ENCODE assay signal across 1 cellular context in genomic region chr1:8329439-8329838, GRCh38.
TF ChIP-seq lines count a peak whose summit lies in the region.

No MANE protein-coding gene starts in this region.

TF ChIP-seq in H1, 55 proteins besides CTCF, POLR2A, EP300 and RAD21:
- TF ChIP-seq SRF (IDR thresholded peaks at IDR 0.05; ENCODE audit: low read depth, low read length) (no peak), POU5F1 (IDR thresholded peaks at IDR 0.05; ENCODE audit: low read depth, low read length) (no peak), NANOG (IDR thresholded peaks at IDR 0.05; ENCODE audit: insufficient read depth, low read depth, low read length, poor library complexity, severe bottlenecking) (no peak), RXRA (IDR thresholded peaks at IDR 0.05; ENCODE audit: insufficient read depth, low read depth, low read length) (no peak)
- TF ChIP-seq, protein P1, sequence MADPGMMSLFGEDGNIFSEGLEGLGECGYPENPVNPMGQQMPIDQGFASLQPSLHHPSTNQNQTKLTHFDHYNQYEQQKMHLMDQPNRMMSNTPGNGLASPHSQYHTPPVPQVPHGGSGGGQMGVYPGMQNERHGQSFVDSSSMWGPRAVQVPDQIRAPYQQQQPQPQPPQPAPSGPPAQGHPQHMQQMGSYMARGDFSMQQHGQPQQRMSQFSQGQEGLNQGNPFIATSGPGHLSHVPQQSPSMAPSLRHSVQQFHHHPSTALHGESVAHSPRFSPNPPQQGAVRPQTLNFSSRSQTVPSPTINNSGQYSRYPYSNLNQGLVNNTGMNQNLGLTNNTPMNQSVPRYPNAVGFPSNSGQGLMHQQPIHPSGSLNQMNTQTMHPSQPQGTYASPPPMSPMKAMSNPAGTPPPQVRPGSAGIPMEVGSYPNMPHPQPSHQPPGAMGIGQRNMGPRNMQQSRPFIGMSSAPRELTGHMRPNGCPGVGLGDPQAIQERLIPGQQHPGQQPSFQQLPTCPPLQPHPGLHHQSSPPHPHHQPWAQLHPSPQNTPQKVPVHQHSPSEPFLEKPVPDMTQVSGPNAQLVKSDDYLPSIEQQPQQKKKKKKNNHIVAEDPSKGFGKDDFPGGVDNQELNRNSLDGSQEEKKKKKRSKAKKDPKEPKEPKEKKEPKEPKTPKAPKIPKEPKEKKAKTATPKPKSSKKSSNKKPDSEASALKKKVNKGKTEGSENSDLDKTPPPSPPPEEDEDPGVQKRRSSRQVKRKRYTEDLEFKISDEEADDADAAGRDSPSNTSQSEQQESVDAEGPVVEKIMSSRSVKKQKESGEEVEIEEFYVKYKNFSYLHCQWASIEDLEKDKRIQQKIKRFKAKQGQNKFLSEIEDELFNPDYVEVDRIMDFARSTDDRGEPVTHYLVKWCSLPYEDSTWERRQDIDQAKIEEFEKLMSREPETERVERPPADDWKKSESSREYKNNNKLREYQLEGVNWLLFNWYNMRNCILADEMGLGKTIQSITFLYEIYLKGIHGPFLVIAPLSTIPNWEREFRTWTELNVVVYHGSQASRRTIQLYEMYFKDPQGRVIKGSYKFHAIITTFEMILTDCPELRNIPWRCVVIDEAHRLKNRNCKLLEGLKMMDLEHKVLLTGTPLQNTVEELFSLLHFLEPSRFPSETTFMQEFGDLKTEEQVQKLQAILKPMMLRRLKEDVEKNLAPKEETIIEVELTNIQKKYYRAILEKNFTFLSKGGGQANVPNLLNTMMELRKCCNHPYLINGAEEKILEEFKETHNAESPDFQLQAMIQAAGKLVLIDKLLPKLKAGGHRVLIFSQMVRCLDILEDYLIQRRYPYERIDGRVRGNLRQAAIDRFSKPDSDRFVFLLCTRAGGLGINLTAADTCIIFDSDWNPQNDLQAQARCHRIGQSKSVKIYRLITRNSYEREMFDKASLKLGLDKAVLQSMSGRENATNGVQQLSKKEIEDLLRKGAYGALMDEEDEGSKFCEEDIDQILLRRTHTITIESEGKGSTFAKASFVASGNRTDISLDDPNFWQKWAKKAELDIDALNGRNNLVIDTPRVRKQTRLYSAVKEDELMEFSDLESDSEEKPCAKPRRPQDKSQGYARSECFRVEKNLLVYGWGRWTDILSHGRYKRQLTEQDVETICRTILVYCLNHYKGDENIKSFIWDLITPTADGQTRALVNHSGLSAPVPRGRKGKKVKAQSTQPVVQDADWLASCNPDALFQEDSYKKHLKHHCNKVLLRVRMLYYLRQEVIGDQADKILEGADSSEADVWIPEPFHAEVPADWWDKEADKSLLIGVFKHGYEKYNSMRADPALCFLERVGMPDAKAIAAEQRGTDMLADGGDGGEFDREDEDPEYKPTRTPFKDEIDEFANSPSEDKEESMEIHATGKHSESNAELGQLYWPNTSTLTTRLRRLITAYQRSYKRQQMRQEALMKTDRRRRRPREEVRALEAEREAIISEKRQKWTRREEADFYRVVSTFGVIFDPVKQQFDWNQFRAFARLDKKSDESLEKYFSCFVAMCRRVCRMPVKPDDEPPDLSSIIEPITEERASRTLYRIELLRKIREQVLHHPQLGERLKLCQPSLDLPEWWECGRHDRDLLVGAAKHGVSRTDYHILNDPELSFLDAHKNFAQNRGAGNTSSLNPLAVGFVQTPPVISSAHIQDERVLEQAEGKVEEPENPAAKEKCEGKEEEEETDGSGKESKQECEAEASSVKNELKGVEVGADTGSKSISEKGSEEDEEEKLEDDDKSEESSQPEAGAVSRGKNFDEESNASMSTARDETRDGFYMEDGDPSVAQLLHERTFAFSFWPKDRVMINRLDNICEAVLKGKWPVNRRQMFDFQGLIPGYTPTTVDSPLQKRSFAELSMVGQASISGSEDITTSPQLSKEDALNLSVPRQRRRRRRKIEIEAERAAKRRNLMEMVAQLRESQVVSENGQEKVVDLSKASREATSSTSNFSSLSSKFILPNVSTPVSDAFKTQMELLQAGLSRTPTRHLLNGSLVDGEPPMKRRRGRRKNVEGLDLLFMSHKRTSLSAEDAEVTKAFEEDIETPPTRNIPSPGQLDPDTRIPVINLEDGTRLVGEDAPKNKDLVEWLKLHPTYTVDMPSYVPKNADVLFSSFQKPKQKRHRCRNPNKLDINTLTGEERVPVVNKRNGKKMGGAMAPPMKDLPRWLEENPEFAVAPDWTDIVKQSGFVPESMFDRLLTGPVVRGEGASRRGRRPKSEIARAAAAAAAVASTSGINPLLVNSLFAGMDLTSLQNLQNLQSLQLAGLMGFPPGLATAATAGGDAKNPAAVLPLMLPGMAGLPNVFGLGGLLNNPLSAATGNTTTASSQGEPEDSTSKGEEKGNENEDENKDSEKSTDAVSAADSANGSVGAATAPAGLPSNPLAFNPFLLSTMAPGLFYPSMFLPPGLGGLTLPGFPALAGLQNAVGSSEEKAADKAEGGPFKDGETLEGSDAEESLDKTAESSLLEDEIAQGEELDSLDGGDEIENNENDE (IDR thresholded peaks at IDR 0.05; ENCODE audit: insufficient replicate concordance, low read length): no peak
